ENCODE assay signal across 8 cellular contexts in the genomic region with DNA sequence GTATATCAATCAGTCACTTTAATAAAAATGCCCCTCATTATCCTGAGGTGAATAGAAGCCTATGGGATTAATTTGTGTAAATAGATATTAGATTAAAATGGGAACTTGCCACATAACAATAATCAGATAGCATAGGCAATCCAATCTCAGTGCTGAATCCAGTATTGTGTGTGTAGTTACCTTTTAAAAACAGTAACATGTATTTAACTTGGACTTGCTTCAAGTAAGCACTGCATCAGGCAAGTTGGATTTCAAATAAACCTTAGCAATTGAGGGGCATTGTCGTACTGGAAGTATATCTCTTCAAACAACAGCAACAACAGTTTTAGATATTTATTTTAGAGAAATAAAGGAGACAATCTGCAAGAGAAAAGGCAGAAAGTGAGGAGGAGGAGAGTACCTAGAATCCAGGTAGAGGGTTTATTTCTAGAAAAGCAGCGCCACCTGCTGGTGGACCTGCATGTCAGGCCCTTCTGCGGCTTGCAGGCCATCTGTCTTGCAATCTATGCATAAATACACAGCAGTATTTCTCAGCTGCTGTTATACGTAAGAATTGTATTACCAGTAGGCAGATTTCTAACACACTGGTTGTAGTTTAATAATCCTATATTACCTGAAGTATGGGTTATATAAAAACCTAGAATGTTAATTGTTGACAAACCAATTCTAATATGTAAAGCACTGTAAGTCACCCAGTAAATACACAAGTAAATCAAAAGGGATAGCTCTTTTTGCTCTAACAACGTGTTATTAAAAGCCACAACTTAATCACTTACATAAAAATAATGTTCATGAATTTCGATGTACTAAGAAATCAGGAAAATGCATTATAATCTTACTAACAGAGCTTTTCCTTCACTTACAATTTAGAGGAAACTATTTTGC.
DNase-seq lines count a peak whose midpoint lies in the region; ATAC-seq and TF ChIP-seq lines count a peak whose summit lies in the region.

No MANE protein-coding gene starts in this region.

- POLR2A ChIA-PET in HEK293T (lab: Yijun Ruan, JAX), result no interaction called here

- peaks cover 4% of the 10 kb centered on the region for H3K27me3 Mint-ChIP-seq in activated naive CD8-positive, alpha-beta T cell treated with anti-CD3 and anti-CD28 coated beads, Interleukin-2, amount 50 U/mL, for 24 hours

- DNase-seq in GM03348 (ENCODE audit: low spot score), result peak; percentile 66
- DNase-seq in HEK293T (ENCODE audit: extremely low spot score), result peak; percentile 65
- peak; percentile 29 for DNase-seq in NCI-H1048 (lab: John Stamatoyannopoulos, UW)
- peak; percentile 26 for DNase-seq in SKM-1 treated with dmso at 0.1 percent for 144 hours (lab: John Stamatoyannopoulos, UW; ENCODE audit: unreplicated experiment)
- peak; percentile 71 for DNase-seq in activated naive CD8-positive, alpha-beta T cell treated with anti-CD3 and anti-CD28 coated beads, Interleukin-2, amount 50 U/mL, for 24 hours
- peak; percentile 64 for DNase-seq in left cardiac atrium
- peak; percentile 66 for DNase-seq in putamen (ENCODE audit: low spot score)
- DNase-seq in mesenteric fat pad (ENCODE audit: low spot score), result no peak

- no peak overlapping the region for H3K4me3 Mint-ChIP-seq in activated naive CD8-positive, alpha-beta T cell treated with anti-CD3 and anti-CD28 coated beads, Interleukin-2, amount 50 U/mL, for 24 hours

- H3K9me3 Mint-ChIP-seq in activated naive CD8-positive, alpha-beta T cell treated with anti-CD3 and anti-CD28 coated beads, Interleukin-2, amount 50 U/mL, for 24 hours, result no peaks in the 10 kb centered on the region

- CTCF ChIA-PET in HEK293T (lab: Yijun Ruan, JAX), result interaction anchor here (0.6 to 1.2 kb wide), 5 partner anchors 11 to 891 kb away, joined by 3 to 7 read pairs (median 3); no protein-coding TSS in a partner anchor

- ATAC-seq in activated naive CD8-positive, alpha-beta T cell treated with anti-CD3 and anti-CD28 coated beads, Interleukin-2, amount 50 U/mL, for 24 hours, result no peak
- peak; percentile 77 to 84 for ATAC-seq in left cardiac atrium

- H3K36me3 Mint-ChIP-seq in activated naive CD8-positive, alpha-beta T cell treated with anti-CD3 and anti-CD28 coated beads, Interleukin-2, amount 50 U/mL, for 24 hours (ENCODE audit: low read depth), result no peaks in the 10 kb centered on the region

- intact Hi-C loops in left cardiac atrium (cut with DNase I), result loop anchor here in 1 of 2 donors (5.0 to 10.0 kb wide), 2 partner anchors 210 to 432 kb away; no protein-coding TSS in a partner anchor

- no peak overlapping the region for H3K27ac Mint-ChIP-seq in activated naive CD8-positive, alpha-beta T cell treated with anti-CD3 and anti-CD28 coated beads, Interleukin-2, amount 50 U/mL, for 24 hours

- H3K4me1 Mint-ChIP-seq in activated naive CD8-positive, alpha-beta T cell treated with anti-CD3 and anti-CD28 coated beads, Interleukin-2, amount 50 U/mL, for 24 hours, result no peaks in the 10 kb centered on the region

TF ChIP-seq in HEK293T, 16 proteins besides CTCF, POLR2A, EP300 and RAD21:
- no peak for TF ChIP-seq LEF1 (IDR thresholded peaks at IDR 0.05; ENCODE audit: borderline replicate concordance)
- TF ChIP-seq, protein P1, sequence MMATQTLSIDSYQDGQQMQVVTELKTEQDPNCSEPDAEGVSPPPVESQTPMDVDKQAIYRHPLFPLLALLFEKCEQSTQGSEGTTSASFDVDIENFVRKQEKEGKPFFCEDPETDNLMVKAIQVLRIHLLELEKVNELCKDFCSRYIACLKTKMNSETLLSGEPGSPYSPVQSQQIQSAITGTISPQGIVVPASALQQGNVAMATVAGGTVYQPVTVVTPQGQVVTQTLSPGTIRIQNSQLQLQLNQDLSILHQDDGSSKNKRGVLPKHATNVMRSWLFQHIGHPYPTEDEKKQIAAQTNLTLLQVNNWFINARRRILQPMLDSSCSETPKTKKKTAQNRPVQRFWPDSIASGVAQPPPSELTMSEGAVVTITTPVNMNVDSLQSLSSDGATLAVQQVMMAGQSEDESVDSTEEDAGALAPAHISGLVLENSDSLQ (IDR thresholded peaks at IDR 0.05), result 0 out of 2 replicates have a peak, but pooled peaks have one; percentile 5
- TF ChIP-seq L3MBTL2 (conservative IDR thresholded peaks at IDR 0.05), result no peak
TF ChIP-seq in HEK293T: peak in this region for 1.
